8 cellular contexts compared by ENCODE assay signal in the genomic region with DNA sequence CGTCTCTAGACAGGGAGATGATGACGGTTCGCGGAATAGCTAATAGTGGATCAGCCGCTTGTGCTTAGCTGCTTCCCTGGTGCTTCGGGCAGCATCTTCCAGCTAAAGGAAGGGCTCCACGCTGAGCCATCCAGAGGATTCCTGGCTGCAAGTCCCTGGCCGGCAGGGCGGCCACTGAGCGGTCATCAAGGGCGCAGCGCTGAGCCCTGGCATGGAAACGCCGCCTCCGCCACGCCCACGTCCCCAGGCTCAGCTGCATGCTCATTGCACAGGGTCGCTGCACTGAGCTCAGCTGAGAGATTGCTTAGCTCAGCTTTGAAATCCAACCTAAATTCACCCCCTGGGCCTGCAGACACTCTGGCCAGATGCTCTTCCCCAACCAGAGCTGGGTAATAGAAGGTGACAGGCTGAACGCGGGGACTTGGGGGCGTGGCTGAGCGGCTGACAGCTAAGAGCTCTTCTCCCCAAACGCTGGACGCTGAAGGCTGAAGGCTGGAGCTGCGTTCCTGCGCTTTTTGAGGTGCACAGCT.
DNase-seq lines count a peak whose midpoint lies in the region; ATAC-seq, FAIRE-seq and TF ChIP-seq lines count a peak whose summit lies in the region.

No MANE protein-coding gene starts in this region.

- H3K27ac ChIP-seq in esophagus (ENCODE audit: low read depth in 2 of 2, low read length in 1 of 2), result no peak overlapping the region

- no peaks in the 10 kb centered on the region for H3K9me3 ChIP-seq in esophagus (ENCODE audit: control insufficient read depth in 2 of 2, insufficient read depth in 1 of 2, low read depth in 1 of 2, low read length in 1 of 2)

- peaks cover 2 to 5% of the 10 kb centered on the region in 2 donors for H3K4me1 ChIP-seq in esophagus (ENCODE audit: control insufficient read depth in 2 of 2, insufficient read depth in 2 of 2, low read length in 1 of 2)

- 8 to 11% methylated on average over 26 of the region's 26 CpGs for WGBS in esophagus, 2 donors

- TF ChIP-seq CTCF in AG10803 (conservative IDR thresholded peaks at IDR 0.05; ENCODE audit: low read length) (no peak), type B pancreatic cell (conservative IDR thresholded peaks at IDR 0.05) (peak; percentile 59), D721Med (IDR thresholded peaks at IDR 0.05; ENCODE audit: insufficient read depth, missing control alignments) (no peak)

- peaks cover 40% of the 10 kb centered on the region for H3K4me1 Mint-ChIP-seq in type B pancreatic cell (ENCODE audit: unreplicated experiment)

- FAIRE-seq in D721Med (lab: Jason Lieb, UNC), result no peak

- H3K27ac Mint-ChIP-seq in type B pancreatic cell, result no peak overlapping the region

- H3K36me3 ChIP-seq in esophagus (ENCODE audit: control insufficient read depth in 2 of 2, insufficient read depth in 2 of 2, low read length in 1 of 2), result no peaks in the 10 kb centered on the region

- DNase-seq in AG10803 (ENCODE audit: low read depth), result peak; percentile 56
- DNase-seq in RPMI7951 (ENCODE audit: low read depth), result peak; percentile 75
- DNase-seq in middle frontal gyrus (ENCODE audit: extremely low spot score, low spot score), result peak; percentile 39
- DNase-seq in type B pancreatic cell (ENCODE audit: extremely low spot score, unreplicated experiment), result peak; percentile 77
- no peak for DNase-seq in stimulated activated CD8-positive, alpha-beta memory T cell treated with anti-CD3 and anti-CD28 coated beads, Interleukin-4, amount 100 ng/mL, for 48 hours
- DNase-seq in D721Med (ENCODE audit: insufficient read length, low spot score), result no peak

- no peaks in the 10 kb centered on the region for H3K36me3 Mint-ChIP-seq in type B pancreatic cell

- peak overlapping the region; percentile 84 for H3K4me3 Mint-ChIP-seq in type B pancreatic cell

- peak overlapping the region; percentile 59 for H3K4me3 ChIP-seq in AG10803 (ENCODE audit: low read length)
- H3K4me3 ChIP-seq in esophagus (ENCODE audit: low read depth in 1 of 2, low read length in 2 of 2), result peak overlapping the region; percentile 35 to 44

- peaks cover 4% of the 10 kb centered on the region for H3K9me3 Mint-ChIP-seq in type B pancreatic cell

- no peaks in the 10 kb centered on the region for H3K27me3 ChIP-seq in esophagus (ENCODE audit: control insufficient read depth in 1 of 2, insufficient read depth in 2 of 2, low read length in 2 of 2)

- peaks cover 6% of the 10 kb centered on the region for H3K27me3 Mint-ChIP-seq in type B pancreatic cell

- peak; percentile 51 for ATAC-seq in HG02678 (IDR thresholded peaks at IDR 0.05; ENCODE audit: unreplicated experiment)

Comparison
In these comparisons a context has a peak if more than half of its experiments do, and no peak if none do; other contexts are left out.
1. DNase-seq: peak in AG10803 (single experiment), RPMI7951 (single experiment), middle frontal gyrus (single experiment) and type B pancreatic cell (single experiment); none in stimulated activated CD8-positive, alpha-beta memory T cell treated with anti-CD3 and anti-CD28 coated beads, Interleukin-4, amount 100 ng/mL, for 48 hours (single experiment) and D721Med (single experiment).